Comparison of ENCODE assay signal across 37 cellular contexts in the genomic region with DNA sequence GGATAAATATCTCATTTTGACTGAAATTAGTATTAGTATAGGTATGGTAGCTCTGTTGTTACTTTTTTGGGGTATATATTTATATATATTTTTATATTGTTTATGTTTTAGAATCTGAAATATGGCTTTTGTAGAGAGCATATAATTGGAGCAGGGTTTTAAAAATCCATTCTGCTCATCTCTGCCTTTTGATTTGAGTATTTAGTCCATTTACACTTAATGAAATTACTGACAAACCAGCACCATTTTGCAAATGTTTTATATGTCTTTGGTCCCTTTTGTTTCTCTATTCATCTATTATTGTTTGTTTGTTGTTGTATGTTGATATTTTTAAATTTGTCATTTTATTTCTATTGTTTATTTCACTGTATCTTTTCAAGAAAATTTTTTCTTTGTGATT.
"Had no signal": no experiment of that assay in that cellular context is flagged by ENCODE, and none has a peak within 500 bp of the region (broad histone marks: within the 10 kb centered on the region; RNA-seq: fewer than 3 reads in every experiment).

No MANE protein-coding gene starts in this region.

- DNase-seq: activated B cell treated with CpG ODN at 0.5 μM for 24 hours; activated CD4-positive, alpha-beta memory T cell treated with anti-CD3 and anti-CD28 coated beads for 36 hours; activated CD4-positive, alpha-beta T cell treated with anti-CD3 and anti-CD28 coated beads for 4 hours; activated CD4-positive, alpha-beta T cell treated with anti-CD3 and anti-CD28 coated beads, Interleukin-2, amount 10 ng/mL, durations not matched to agents 24 days and 14 days; activated CD4-positive, alpha-beta T cell treated with anti-CD3 and anti-CD28 coated beads, Interleukin-2, amount 50 U/mL, for 1 hour; activated CD4-positive, alpha-beta T cell treated with anti-CD3 and anti-CD28 coated beads, Interleukin-2, amount 50 U/mL, for 4 hours; activated CD4-positive, CD25-positive, alpha-beta regulatory T cell treated with anti-CD3 and anti-CD28 coated beads, Interleukin-2, amount 50 U/mL, for 72 hours; activated CD8-positive, alpha-beta memory T cell treated with anti-CD3 and anti-CD28 coated beads, Interleukin-2, amount 50 U/mL, for 4 hours; activated CD8-positive, alpha-beta T cell treated with anti-CD3 and anti-CD28 coated beads for 36 hours; activated effector memory CD4-positive, alpha-beta T cell treated with Interleukin-2 at 50 U/mL for 16 hours; activated gamma-delta T cell; activated naive CD4-positive, alpha-beta T cell treated with anti-CD3 and anti-CD28 coated beads for 36 hours; activated naive CD4-positive, alpha-beta T cell treated with anti-CD3 and anti-CD28 coated beads, Interleukin-2, amount 50 U/mL, for 16 hours; activated naive CD8-positive, alpha-beta T cell treated with anti-CD3 and anti-CD28 coated beads, Interleukin-2, amount 10 ng/mL, durations not matched to agents 7 days and 5 days; activated naive CD8-positive, alpha-beta T cell treated with anti-CD3 and anti-CD28 coated beads, Interleukin-2, amount 50 U/mL, for 24 hours; activated T-cell treated with anti-CD3 and anti-CD28 coated beads for 4 hours; activated T-cell treated with anti-CD3 and anti-CD28 coated beads, Interleukin-2, amount 50 U/mL, for 1 hour; activated T-cell treated with anti-CD3 and anti-CD28 coated beads, Interleukin-2, amount 50 U/mL, for 4 hours; activated T-cell treated with anti-CD3 and anti-CD28 coated beads, Interleukin-2, amount 50 U/mL, for 72 hours; adrenal gland; amniotic stem cell; aorta; body of pancreas; brain microvascular endothelial cell; central memory CD4-positive, alpha-beta T cell; T-helper 1 cell; T-helper 2 cell; T-helper 9 cell; WERI-Rb-1 had no signal

- H3K4me1 ChIP-seq: adrenal gland, body of pancreas, breast epithelium had no signal

- H3K27ac ChIP-seq: adrenal gland, body of pancreas, brain microvascular endothelial cell, breast epithelium, WERI-Rb-1 had no signal

- ATAC-seq: activated CD8-positive, alpha-beta T cell treated with anti-CD3 and anti-CD28 coated beads for 36 hours; activated naive CD4-positive, alpha-beta T cell treated with anti-CD3 and anti-CD28 coated beads, Interleukin-2, amount 50 U/mL, for 72 hours; activated naive CD8-positive, alpha-beta T cell treated with anti-CD3 and anti-CD28 coated beads, Interleukin-2, amount 50 U/mL, for 24 hours; activated T-cell treated with anti-CD3 and anti-CD28 coated beads, Interleukin-2, amount 50 U/mL, for 4 hours; activated T-cell treated with anti-CD3 and anti-CD28 coated beads, Interleukin-2, amount 50 U/mL, for 72 hours; activated T-helper 17 cell treated with anti-CD3 and anti-CD28 coated beads, Interleukin-2, amount 50 U/mL, for 72 hours; body of pancreas had no signal

- H3K4me3 ChIP-seq: adrenal gland, body of pancreas, breast epithelium had no signal

- FAIRE-seq: astrocyte, colon had no signal

- H3K27me3 Mint-ChIP-seq: activated B cell treated with CpG ODN at 0.5 μM for 24 hours; activated CD4-positive, alpha-beta memory T cell treated with anti-CD3 and anti-CD28 coated beads for 36 hours; activated CD4-positive, alpha-beta T cell treated with anti-CD3 and anti-CD28 coated beads, Interleukin-2, amount 10 ng/mL, durations not matched to agents 24 days and 14 days; activated CD8-positive, alpha-beta T cell treated with anti-CD3 and anti-CD28 coated beads for 36 hours; activated naive CD8-positive, alpha-beta T cell treated with anti-CD3 and anti-CD28 coated beads, Interleukin-2, amount 10 ng/mL, durations not matched to agents 7 days and 5 days; activated naive CD8-positive, alpha-beta T cell treated with anti-CD3 and anti-CD28 coated beads, Interleukin-2, amount 50 U/mL, for 24 hours; activated T-helper 17 cell treated with anti-CD3 and anti-CD28 coated beads, Interleukin-2, amount 50 U/mL, for 72 hours had no signal

- H3K36me3 ChIP-seq: adrenal gland, brain microvascular endothelial cell, breast epithelium, WERI-Rb-1 had no signal

- H3K4me3 Mint-ChIP-seq: activated B cell treated with CpG ODN at 0.5 μM for 24 hours; activated CD4-positive, alpha-beta memory T cell treated with anti-CD3 and anti-CD28 coated beads for 36 hours; activated CD4-positive, alpha-beta T cell treated with anti-CD3 and anti-CD28 coated beads, Interleukin-2, amount 10 ng/mL, durations not matched to agents 24 days and 14 days; activated CD8-positive, alpha-beta T cell treated with anti-CD3 and anti-CD28 coated beads for 36 hours; activated naive CD4-positive, alpha-beta T cell treated with anti-CD3 and anti-CD28 coated beads for 36 hours; activated naive CD8-positive, alpha-beta T cell treated with anti-CD3 and anti-CD28 coated beads, Interleukin-2, amount 10 ng/mL, durations not matched to agents 7 days and 5 days; activated naive CD8-positive, alpha-beta T cell treated with anti-CD3 and anti-CD28 coated beads, Interleukin-2, amount 50 U/mL, for 24 hours; activated T-cell treated with anti-CD3 and anti-CD28 coated beads, Interleukin-2, amount 50 U/mL, for 4 hours; activated T-cell treated with anti-CD3 and anti-CD28 coated beads, Interleukin-2, amount 50 U/mL, for 72 hours; activated T-helper 1 cell treated with anti-CD3 and anti-CD28 coated beads, Interleukin-12 subunit alpha, Interleukin-12 subunit beta, Interleukin-2, Interleukin-4 antibody, amounts not matched to agents 30 ng/mL and 10 ng/mL and 1 ng/mL, durations not matched to agents 14 hours and 24 hours and 36 hours; activated T-helper 17 cell treated with anti-CD3 and anti-CD28 coated beads, Interleukin-2, amount 50 U/mL, for 72 hours; T-helper 1 cell treated with Interleukin-12 subunit alpha and Interleukin-12 subunit beta and Interleukin-4 antibody, amounts not matched to agents 30 μg/mL and 1 μg/mL, for 36 hours; T-helper 2 cell treated with Interferon-gamma antibody and Interleukin-4, amounts not matched to agents 5 μg/mL and 100 μg/mL, for 36 hours had no signal

- H3K27me3 ChIP-seq: adrenal gland, body of pancreas, brain microvascular endothelial cell, breast epithelium had no signal

- H3K4me1 Mint-ChIP-seq: activated naive CD8-positive, alpha-beta T cell treated with anti-CD3 and anti-CD28 coated beads, Interleukin-2, amount 10 ng/mL, durations not matched to agents 7 days and 5 days had no signal

- H3K27ac Mint-ChIP-seq: activated B cell treated with CpG ODN at 0.5 μM for 24 hours; activated CD4-positive, alpha-beta memory T cell treated with anti-CD3 and anti-CD28 coated beads for 36 hours; activated CD4-positive, alpha-beta T cell treated with anti-CD3 and anti-CD28 coated beads, Interleukin-2, amount 10 ng/mL, durations not matched to agents 24 days and 14 days; activated CD8-positive, alpha-beta T cell treated with anti-CD3 and anti-CD28 coated beads for 36 hours; activated naive CD4-positive, alpha-beta T cell treated with anti-CD3 and anti-CD28 coated beads for 36 hours; activated naive CD4-positive, alpha-beta T cell treated with anti-CD3 and anti-CD28 coated beads, Interleukin-2, amount 50 U/mL, for 72 hours; activated naive CD8-positive, alpha-beta T cell treated with anti-CD3 and anti-CD28 coated beads, Interleukin-2, amount 10 ng/mL, durations not matched to agents 7 days and 5 days; activated naive CD8-positive, alpha-beta T cell treated with anti-CD3 and anti-CD28 coated beads, Interleukin-2, amount 50 U/mL, for 24 hours; activated T-cell treated with anti-CD3 and anti-CD28 coated beads, Interleukin-2, amount 50 U/mL, for 72 hours; activated T-helper 1 cell treated with anti-CD3 and anti-CD28 coated beads, Interleukin-12 subunit alpha, Interleukin-12 subunit beta, Interleukin-2, Interleukin-4 antibody, amounts not matched to agents 30 ng/mL and 10 ng/mL and 1 ng/mL, durations not matched to agents 14 hours and 24 hours and 36 hours; activated T-helper 17 cell treated with anti-CD3 and anti-CD28 coated beads, Interleukin-2, amount 50 U/mL, for 72 hours; T-helper 1 cell treated with Interleukin-12 subunit alpha and Interleukin-12 subunit beta and Interleukin-4 antibody, amounts not matched to agents 30 μg/mL and 1 μg/mL, for 36 hours; T-helper 2 cell treated with Interferon-gamma antibody and Interleukin-4, amounts not matched to agents 5 μg/mL and 100 μg/mL, for 36 hours had no signal
